Comparison of ENCODE assay signal across 28 cellular contexts in genomic region chr11:32949739-32950138, GRCh38.
"Had no signal": no experiment of that assay in that cellular context is flagged by ENCODE, and none has a peak within 500 bp of the region (broad histone marks: within the 10 kb centered on the region; RNA-seq: fewer than 3 reads in every experiment).

No MANE protein-coding gene starts in this region.

- H3K4me3 ChIP-seq: ascending aorta, body of pancreas, SJSA1 had no signal

- DNase-seq: activated CD4-positive, alpha-beta T cell treated with anti-CD3 and anti-CD28 coated beads for 48 hours; activated CD4-positive, alpha-beta T cell treated with anti-CD3 and anti-CD28 coated beads, Interleukin-2, amount 50 U/mL, for 48 hours; activated CD4-positive, CD25-positive, alpha-beta regulatory T cell treated with anti-CD3 and anti-CD28 coated beads, Interleukin-2, amount 50 U/mL, for 72 hours; activated CD8-positive, alpha-beta memory T cell treated with anti-CD3 and anti-CD28 coated beads, Interleukin-2, amount 10 ng/mL, durations not matched to agents 7 days and 5 days; activated effector memory CD4-positive, alpha-beta T cell treated with anti-CD3 and anti-CD28 coated beads, Interleukin-2, amount 50 U/mL, for 16 hours; activated naive CD4-positive, alpha-beta T cell treated with Interleukin-2 at 50 U/mL for 16 hours; activated naive CD8-positive, alpha-beta T cell treated with anti-CD3 and anti-CD28 coated beads, Interleukin-2, amount 50 U/mL, for 24 hours; activated T-cell treated with anti-CD3 and anti-CD28 coated beads, Interleukin-2, amount 50 U/mL, for 4 hours; amniotic stem cell; body of pancreas; central memory CD4-positive, alpha-beta T cell; NCI-H1105; NCI-H1436; NCI-H1694 treated with DMSO at 0.1 percent for 48 hours; NCI-H2029 treated with DMSO at 0.1 percent for 48 hours; NCI-H345; NCI-H510A; NCI-H526 treated with DMSO at 0.1 percent for 48 hours; NCI-H82; OCI-M1; SHP77; SW 1271 had no signal

- H3K27ac Mint-ChIP-seq: activated CD8-positive, alpha-beta memory T cell treated with anti-CD3 and anti-CD28 coated beads, Interleukin-2, amount 10 ng/mL, durations not matched to agents 7 days and 5 days; activated naive CD4-positive, alpha-beta T cell treated with anti-CD3 and anti-CD28 coated beads, Interleukin-2, amount 50 U/mL, for 72 hours; activated naive CD8-positive, alpha-beta T cell treated with anti-CD3 and anti-CD28 coated beads, Interleukin-2, amount 50 U/mL, for 24 hours; T-helper 1 cell treated with Interleukin-12 subunit alpha and Interleukin-12 subunit beta and Interleukin-4 antibody, amounts not matched to agents 30 μg/mL and 1 μg/mL, for 36 hours had no signal

- H3K4me1 Mint-ChIP-seq: activated naive CD8-positive, alpha-beta T cell treated with anti-CD3 and anti-CD28 coated beads, Interleukin-2, amount 50 U/mL, for 24 hours had no signal

- ATAC-seq: activated CD8-positive, alpha-beta memory T cell treated with anti-CD3 and anti-CD28 coated beads, Interleukin-2, amount 10 ng/mL, durations not matched to agents 7 days and 5 days; activated naive CD4-positive, alpha-beta T cell treated with anti-CD3 and anti-CD28 coated beads, Interleukin-2, amount 50 U/mL, for 72 hours; activated naive CD8-positive, alpha-beta T cell treated with anti-CD3 and anti-CD28 coated beads, Interleukin-2, amount 50 U/mL, for 24 hours; activated T-cell treated with anti-CD3 and anti-CD28 coated beads, Interleukin-2, amount 50 U/mL, for 4 hours; body of pancreas; Panc1 had no signal

- H3K9me3 ChIP-seq: ascending aorta, SJSA1 had no signal

- H3K4me2 ChIP-seq: KMS-11 had no signal

- H3K27me3 Mint-ChIP-seq: activated CD8-positive, alpha-beta memory T cell treated with anti-CD3 and anti-CD28 coated beads, Interleukin-2, amount 10 ng/mL, durations not matched to agents 7 days and 5 days; activated naive CD8-positive, alpha-beta T cell treated with anti-CD3 and anti-CD28 coated beads, Interleukin-2, amount 50 U/mL, for 24 hours had no signal

- H3K4me3 Mint-ChIP-seq: activated CD8-positive, alpha-beta memory T cell treated with anti-CD3 and anti-CD28 coated beads, Interleukin-2, amount 10 ng/mL, durations not matched to agents 7 days and 5 days; activated naive CD8-positive, alpha-beta T cell treated with anti-CD3 and anti-CD28 coated beads, Interleukin-2, amount 50 U/mL, for 24 hours; activated T-cell treated with anti-CD3 and anti-CD28 coated beads, Interleukin-2, amount 50 U/mL, for 4 hours; T-helper 1 cell treated with Interleukin-12 subunit alpha and Interleukin-12 subunit beta and Interleukin-4 antibody, amounts not matched to agents 30 μg/mL and 1 μg/mL, for 36 hours had no signal

- H3K27ac ChIP-seq: ascending aorta, body of pancreas, KMS-11, SJSA1 had no signal

- H3K27me3 ChIP-seq: ascending aorta, body of pancreas, SJSA1 had no signal

- H3K4me1 ChIP-seq: ascending aorta, body of pancreas, SJSA1 had no signal
